Comparison of ENCODE assay signal across 15 cellular contexts in the genomic region with DNA sequence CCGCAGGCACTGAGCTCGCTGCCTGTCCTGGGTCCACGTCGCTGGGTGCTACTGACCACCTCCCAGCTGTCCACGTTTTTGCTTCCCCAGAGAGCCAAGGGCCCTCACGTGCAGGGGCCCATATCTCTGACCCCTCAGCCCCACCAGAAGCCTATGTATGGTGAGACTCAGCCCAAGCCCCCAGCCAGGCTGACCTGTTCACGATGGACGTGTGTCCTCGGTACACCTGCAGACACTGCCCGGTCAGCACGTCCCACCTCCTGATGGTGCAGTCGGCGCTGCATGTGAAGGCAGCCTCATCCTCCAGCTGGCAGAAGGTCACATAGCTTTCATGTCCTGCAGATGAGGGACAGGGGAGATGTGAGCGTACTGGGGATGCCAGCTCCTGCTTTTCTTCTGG. TPM values are rescaled to one million over a fixed set of nuclear protein-coding genes. Genes with fewer than 3 reads are reported as not detected.
"Had no signal": no experiment of that assay in that cellular context is flagged by ENCODE, and none has a peak within 500 bp of the region (broad histone marks: within the 10 kb centered on the region; RNA-seq: fewer than 3 reads in every experiment).

No MANE protein-coding gene starts in this region.

- H2AFZ ChIP-seq: parathyroid adenoma had no signal

- H3K4me3 Mint-ChIP-seq: activated CD8-positive, alpha-beta T cell treated with anti-CD3 and anti-CD28 coated beads, Interleukin-2, amount 10 ng/mL, durations not matched to agents 7 days and 5 days; activated naive CD8-positive, alpha-beta T cell treated with anti-CD3 and anti-CD28 coated beads, Interleukin-2, amount 10 ng/mL, durations not matched to agents 7 days and 5 days; neural crest cell; stimulated activated memory B cell treated with anti-CD40 and anti-IgM and Interleukin-4, amounts not matched to agents 10 μg/mL and 1 μg/mL and 100 μg/mL, for 72 hours had no signal

- H3K9me3 ChIP-seq: transverse colon had no signal

- H3K27ac ChIP-seq: parathyroid adenoma, skin epidermis, transverse colon, VCaP had no signal

- H3K36me3 Mint-ChIP-seq: activated naive CD8-positive, alpha-beta T cell treated with anti-CD3 and anti-CD28 coated beads, Interleukin-2, amount 10 ng/mL, durations not matched to agents 7 days and 5 days; stimulated activated memory B cell treated with anti-CD40 and anti-IgM and Interleukin-4, amounts not matched to agents 10 μg/mL and 1 μg/mL and 100 μg/mL, for 72 hours had no signal

- DNase-seq: activated CD4-positive, alpha-beta T cell treated with anti-CD3 and anti-CD28 coated beads for 4 hours; activated CD8-positive, alpha-beta memory T cell treated with anti-CD3 and anti-CD28 coated beads, Interleukin-2, amount 50 U/mL, for 48 hours; activated CD8-positive, alpha-beta T cell treated with anti-CD3 and anti-CD28 coated beads, Interleukin-2, amount 10 ng/mL, durations not matched to agents 7 days and 5 days; activated naive CD8-positive, alpha-beta T cell treated with anti-CD3 and anti-CD28 coated beads, Interleukin-2, amount 10 ng/mL, durations not matched to agents 7 days and 5 days; anterior cingulate cortex; T1000; transverse colon had no signal

- H3K9ac ChIP-seq: parathyroid adenoma had no signal

- H3K27ac Mint-ChIP-seq: activated CD8-positive, alpha-beta T cell treated with anti-CD3 and anti-CD28 coated beads, Interleukin-2, amount 10 ng/mL, durations not matched to agents 7 days and 5 days; activated naive CD8-positive, alpha-beta T cell treated with anti-CD3 and anti-CD28 coated beads, Interleukin-2, amount 10 ng/mL, durations not matched to agents 7 days and 5 days had no signal

- H3K36me3 ChIP-seq: transverse colon had no signal

- ATAC-seq: esophagus mucosa had no signal

- H3K4me3 ChIP-seq: skin epidermis, transverse colon had no signal

- H3K27me3 ChIP-seq: transverse colon had no signal

RNA-seq across cellular contexts. Expression of a gene that starts 9.9 kb away (rescaled TPM):
- total RNA-seq: dermis microvascular lymphatic vessel endothelial cell had no signal

RNA-seq across cellular contexts. Expression of a gene that starts 40.0 kb away (rescaled TPM):
- total RNA-seq: cerebellum, dermis microvascular lymphatic vessel endothelial cell, esophagus mucosa, transverse colon had no signal
